In the genomic region with DNA sequence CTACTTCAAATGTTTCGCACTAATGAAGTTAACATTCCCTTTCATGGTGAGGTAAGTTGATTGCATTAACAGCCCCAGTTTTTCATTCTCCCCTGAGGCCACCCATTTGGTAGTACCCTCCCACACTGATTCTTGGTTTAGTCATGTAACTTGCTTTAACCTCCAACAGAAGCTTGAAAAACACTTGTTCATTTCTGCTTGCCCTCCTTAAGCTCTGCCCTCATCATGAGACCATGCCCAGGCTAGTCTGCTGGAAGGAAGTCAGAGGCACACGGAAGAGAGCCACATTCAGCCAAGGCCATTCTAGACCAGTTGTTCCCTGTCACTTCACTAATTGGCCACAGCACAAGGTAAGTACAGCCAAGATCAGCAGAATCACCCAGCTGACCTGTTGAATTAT, we compare ENCODE assay signal across 1 cellular context.
TF ChIP-seq lines count a peak whose summit lies in the region.

No MANE protein-coding gene starts in this region.

TF ChIP-seq in HCT116, 20 proteins besides CTCF, POLR2A, EP300 and RAD21 (continued from another document):
- TF ChIP-seq, protein P1, sequence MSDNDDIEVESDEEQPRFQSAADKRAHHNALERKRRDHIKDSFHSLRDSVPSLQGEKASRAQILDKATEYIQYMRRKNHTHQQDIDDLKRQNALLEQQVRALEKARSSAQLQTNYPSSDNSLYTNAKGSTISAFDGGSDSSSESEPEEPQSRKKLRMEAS (IDR thresholded peaks at IDR 0.05): no peak
